In the genomic region with DNA sequence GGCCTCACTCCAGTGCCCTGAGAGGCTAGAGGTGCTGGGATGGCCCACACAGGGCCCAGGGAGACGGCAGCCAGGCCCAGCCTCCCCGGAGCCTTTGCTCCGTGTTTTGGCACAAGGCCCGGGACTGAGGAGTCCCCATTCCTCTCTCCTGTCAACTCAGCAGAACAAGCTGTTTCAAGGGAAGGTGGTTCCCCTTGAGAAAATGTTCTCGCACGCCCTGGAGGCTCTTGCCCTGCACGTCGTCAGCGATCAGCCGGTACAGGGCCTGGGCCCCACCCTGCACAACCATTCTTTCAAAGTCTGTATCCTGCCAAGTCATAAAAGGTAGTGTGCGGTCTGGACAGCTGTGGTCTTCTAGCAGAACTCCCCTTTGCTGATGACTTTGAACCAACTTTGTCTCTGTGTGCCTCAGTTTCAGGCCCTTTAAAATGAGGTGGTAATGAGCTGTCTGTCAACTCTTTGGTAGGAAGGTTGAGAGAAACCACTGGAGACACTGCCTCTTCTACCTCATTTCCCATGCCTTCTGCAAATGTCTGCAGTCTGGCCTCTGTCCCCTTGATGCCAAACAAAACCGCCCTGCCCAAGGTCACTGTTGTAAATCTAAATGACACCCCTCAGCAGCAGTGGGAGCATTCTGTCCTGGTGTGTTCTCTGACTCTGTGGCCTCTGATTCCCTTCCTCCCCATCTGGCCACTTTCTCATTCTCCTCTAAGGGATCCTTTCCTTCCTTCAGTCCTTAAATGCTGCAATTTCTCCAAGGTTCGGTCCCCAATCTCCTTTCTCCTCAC, we compare ENCODE assay signal across 8 cellular contexts.
DNase-seq lines count a peak whose midpoint lies in the region; ATAC-seq and TF ChIP-seq lines count a peak whose summit lies in the region.

No MANE protein-coding gene starts in this region.

- ATAC-seq in GM21381 (IDR thresholded peaks at IDR 0.05; ENCODE audit: unreplicated experiment) (peak; percentile 73), IMR-90 (ENCODE audit: low read depth) (peak; percentile 35)

- H3K56ac ChIP-seq in IMR-90 (ENCODE audit: extremely low read depth, insufficient read depth, low read length) = no peak overlapping the region

- peak; percentile 16 to 82 (median 60) for DNase-seq in CD8-positive, alpha-beta memory T cell
- DNase-seq in IMR-90 (peak; percentile 44), astrocyte of the spinal cord (ENCODE audit: low read depth, low spot score) (peak; percentile 60), midbrain (lab: John Stamatoyannopoulos, UW) (peak; percentile 17), uterus (peak; percentile 65 to 70), NCI-H2029 treated with DMSO at 0.1 percent for 48 hours (lab: John Stamatoyannopoulos, UW) (no peak), NCI-H128 (lab: John Stamatoyannopoulos, UW; ENCODE audit: unreplicated experiment) (no peak)

- H3K79me1 ChIP-seq in IMR-90 (ENCODE audit: low read depth in 1 of 2, low read length in 2 of 2) = no peaks in the 10 kb centered on the region

- H3K18ac ChIP-seq in IMR-90 (ENCODE audit: low read depth, low read length) = no peak overlapping the region

- H3K36me3 ChIP-seq in CD8-positive, alpha-beta memory T cell (ENCODE audit: insufficient read depth, low read length) = no peaks in the 10 kb centered on the region
- H3K36me3 ChIP-seq in IMR-90 (ENCODE audit: control insufficient read depth, insufficient read depth, low read length) (no peaks in the 10 kb centered on the region), uterus (no peaks in the 10 kb centered on the region)

- no peaks in the 10 kb centered on the region for H4K20me1 ChIP-seq in IMR-90 (ENCODE audit: insufficient read depth, low read length)

- peak overlapping the region; percentile 8 for H3K23ac ChIP-seq in IMR-90 (ENCODE audit: low read depth, low read length)

- POLR2A ChIA-PET in CD8-positive, alpha-beta memory T cell (lab: Charles Lee) = interaction anchor here (1.3 kb wide), 1 partner anchor 19 kb away, joined by 7 read pairs; no protein-coding TSS in a partner anchor
- POLR2A ChIA-PET in IMR-90 (lab: Charles Lee; ENCODE audit: unreplicated experiment) = no interaction called here

- H3K14ac ChIP-seq in IMR-90 (replicated peaks; ENCODE audit: low read depth, low read length) = 0 out of 2 replicates have a peak overlapping the region, but pooled peaks have one; percentile 18

- WGBS in IMR-90 (ENCODE audit: extremely low coverage in 2 of 2, insufficient read length in 1 of 2), 2 experiments = 38% methylated on average over 1 of the region's 13 CpGs; no CpG with 5 or more reads in 1 of the 2 experiments

- no peak overlapping the region for H3K4me3 ChIP-seq in CD8-positive, alpha-beta memory T cell (ENCODE audit: low read length)
- H3K4me3 ChIP-seq in IMR-90 (ENCODE audit: insufficient read depth, low read depth, low read length) (no peak overlapping the region), astrocyte of the spinal cord (ENCODE audit: low read depth, low read length) (no peak overlapping the region), uterus (no peak overlapping the region)

- no peak overlapping the region for H4K8ac ChIP-seq in IMR-90 (ENCODE audit: low read depth in 2 of 2, low read length in 2 of 2)

- no peaks in the 10 kb centered on the region for H3K36me3 Mint-ChIP-seq in CD8-positive, alpha-beta memory T cell

- H4K91ac ChIP-seq in IMR-90 (ENCODE audit: insufficient read depth, low read depth, low read length) = no peak overlapping the region

- H3K4me1 ChIP-seq in CD8-positive, alpha-beta memory T cell (ENCODE audit: insufficient read depth, low read length) = peaks cover 15% of the 10 kb centered on the region
- H3K4me1 ChIP-seq in IMR-90 (ENCODE audit: control insufficient read depth, insufficient read depth, low read length) (peaks cover 2% of the 10 kb centered on the region; the same call in 1 of the 2 replicates), uterus (no peaks in the 10 kb centered on the region)

- no peak overlapping the region for H2BK15ac ChIP-seq in IMR-90 (ENCODE audit: low read depth, low read length)

- no peak overlapping the region for H2BK5ac ChIP-seq in IMR-90 (ENCODE audit: low read depth, low read length, poor library complexity, severe bottlenecking)

- BruUV-seq in IMR-90 (replicated peaks; lab: Mats Ljungman, UMichigan) = no TSS peak

- no peak overlapping the region for H2AK9ac ChIP-seq in IMR-90 (replicated peaks; ENCODE audit: low read depth, low read length, poor library complexity)

- H3K27me3 ChIP-seq in CD8-positive, alpha-beta memory T cell (ENCODE audit: insufficient read depth, low read length, poor library complexity, severe bottlenecking) = no peaks in the 10 kb centered on the region
- H3K27me3 ChIP-seq in IMR-90 (ENCODE audit: control insufficient read depth, insufficient read depth, low read length) = no peaks in the 10 kb centered on the region
- H3K27me3 ChIP-seq in uterus = no peaks in the 10 kb centered on the region

- H3K9me1 ChIP-seq in IMR-90 (ENCODE audit: insufficient read depth, low read length) = peaks cover 4% of the 10 kb centered on the region; the same call in 1 of the 2 replicates

- H2BK20ac ChIP-seq in IMR-90 (ENCODE audit: low read depth, low read length) = peak overlapping the region; percentile 42

- H3K4ac ChIP-seq in IMR-90 (ENCODE audit: low read depth, low read length) = peak overlapping the region; percentile 32; the same call in 1 of the 2 replicates

- in situ Hi-C loops in IMR-90 (cut with MboI; ENCODE audit: low sequenced_read_pairs) = no loop called here
- in situ Hi-C loops in astrocyte of the spinal cord (cut with HindIII; ENCODE audit: low sequenced_read_pairs) = no loop called here

- no peak overlapping the region for H3K4me2 ChIP-seq in IMR-90 (ENCODE audit: low read depth, low read length)

- peak overlapping the region in 6 of 7 donors; percentile 9 to 47 (median 34) for H3K4me3 Mint-ChIP-seq in CD8-positive, alpha-beta memory T cell

- H2AFZ ChIP-seq in IMR-90 (replicated peaks; ENCODE audit: low read length, poor library complexity) = peak overlapping the region; percentile 85

- no peak overlapping the region for H3K9ac ChIP-seq in IMR-90 (ENCODE audit: low read depth, low read length)

- TF ChIP-seq CTCF in IMR-90 (conservative IDR thresholded peaks at IDR 0.05; ENCODE audit: low read depth, low read length) (no peak), astrocyte of the spinal cord (IDR thresholded peaks at IDR 0.05; ENCODE audit: low read depth, low read length) (no peak), uterus (IDR thresholded peaks at IDR 0.05) (no peak)

- H3K9me3 ChIP-seq in CD8-positive, alpha-beta memory T cell (ENCODE audit: low read length) = no peaks in the 10 kb centered on the region
- H3K9me3 ChIP-seq in IMR-90 (ENCODE audit: control insufficient read depth, insufficient read depth, low read length) = no peaks in the 10 kb centered on the region
- no peaks in the 10 kb centered on the region for H3K9me3 ChIP-seq in uterus

- peak overlapping the region; percentile 1; the same call in 1 of the 2 replicates for H2AK5ac ChIP-seq in IMR-90 (ENCODE audit: low read depth, low read length)

- H3K27ac ChIP-seq in CD8-positive, alpha-beta memory T cell (ENCODE audit: low read depth, low read length) = no peak overlapping the region
- H3K27ac ChIP-seq in IMR-90 (ENCODE audit: insufficient read depth, low read length) (no peak overlapping the region), uterus (peak overlapping the region; percentile 33 to 43)

- CTCF ChIA-PET in CD8-positive, alpha-beta memory T cell (lab: Charles Lee) = interaction anchor here (1.2 kb wide), 1 partner anchor 15 kb away, joined by 3 read pairs; no protein-coding TSS in a partner anchor
- CTCF ChIA-PET in IMR-90 (lab: Yijun Ruan, JAX) = interaction anchor here (0.6 kb wide), 1 partner anchor 767 kb away, joined by 3 read pairs; no protein-coding TSS in a partner anchor

- peaks cover 15 to 30% (median 27%) of the 10 kb centered on the region in 3 donors for H3K4me1 Mint-ChIP-seq in CD8-positive, alpha-beta memory T cell

- peaks cover 0 to 1% of the 10 kb centered on the region in 2 donors for H3K27me3 Mint-ChIP-seq in CD8-positive, alpha-beta memory T cell

- H4K5ac ChIP-seq in IMR-90 (ENCODE audit: low read depth, low read length) = no peak overlapping the region

- no peaks in the 10 kb centered on the region for H3K9me3 Mint-ChIP-seq in CD8-positive, alpha-beta memory T cell

- peak overlapping the region; percentile 50 for H2BK120ac ChIP-seq in IMR-90 (ENCODE audit: low read depth, low read length)

- TF ChIP-seq POLR2A in IMR-90 (IDR thresholded peaks at IDR 0.05; ENCODE audit: low read depth, low read length) = no peak
- no peak for TF ChIP-seq POLR2A in uterus (IDR thresholded peaks at IDR 0.05)

- dilution Hi-C loops in IMR-90 (cut with HindIII; ENCODE audit: low sequenced_read_pairs, unreplicated experiment) = no loop called here

- H3K27ac Mint-ChIP-seq in CD8-positive, alpha-beta memory T cell = peak overlapping the region; percentile 51 to 78 (median 74)

- TF ChIP-seq RAD21 in IMR-90 (IDR thresholded peaks at IDR 0.05; ENCODE audit: low read length) = no peak

- intact Hi-C loops in IMR-90 (cut with micrococcal nuclease) = no loop called here
- intact Hi-C loops in uterus (cut with DNase I; ENCODE audit: low total_unique reads) = no loop called here

TF ChIP-seq in IMR-90, 13 proteins besides CTCF, POLR2A, EP300 and RAD21:
- no peak for TF ChIP-seq NFE2L2 (IDR thresholded peaks at IDR 0.05; ENCODE audit: low read depth, low read length)
- no peak for TF ChIP-seq MXI1 (IDR thresholded peaks at IDR 0.05; ENCODE audit: borderline replicate concordance, low read depth, low read length)
- TF ChIP-seq RFX5 (IDR thresholded peaks at IDR 0.05; ENCODE audit: low read depth, low read length) = no peak
- TF ChIP-seq CEBPB (IDR thresholded peaks at IDR 0.05; ENCODE audit: low read depth, low read length) = no peak
- no peak for TF ChIP-seq CHD1 (IDR thresholded peaks at IDR 0.05; ENCODE audit: low read depth, low read length)
- TF ChIP-seq FOS (IDR thresholded peaks at IDR 0.05; ENCODE audit: low read depth, low read length) = no peak
- no peak for TF ChIP-seq MAZ (IDR thresholded peaks at IDR 0.05; ENCODE audit: borderline replicate concordance, low read depth, low read length)
- no peak for TF ChIP-seq ELK1 (IDR thresholded peaks at IDR 0.05; ENCODE audit: borderline replicate concordance, low read depth, low read length)
- no peak for TF ChIP-seq RCOR1 (IDR thresholded peaks at IDR 0.05; ENCODE audit: insufficient replicate concordance, low read length)
- TF ChIP-seq SMC3 (IDR thresholded peaks at IDR 0.05; ENCODE audit: low read depth, low read length) = no peak

Comparison
In these comparisons a context has a peak if more than half of its experiments do, and no peak if none do; other contexts are left out.
1. DNase-seq: peak in CD8-positive, alpha-beta memory T cell (5 of 5), IMR-90 (single experiment), astrocyte of the spinal cord (single experiment), midbrain (single experiment) and uterus (2 of 2); none in NCI-H2029 treated with DMSO at 0.1 percent for 48 hours (single experiment) and NCI-H128 (single experiment).
2. H3K27ac ChIP-seq: peak in uterus (2 of 2); none in CD8-positive, alpha-beta memory T cell (single experiment) and IMR-90 (single experiment).